15 cellular contexts compared by ENCODE assay signal in genomic region chr18:26617151-26617554, GRCh38.
DNase-seq lines count a peak whose midpoint lies in the region; ATAC-seq and TF ChIP-seq lines count a peak whose summit lies in the region.
"Had no signal": no experiment of that assay in that cellular context is flagged by ENCODE, and none has a peak within 500 bp of the region (broad histone marks: within the 10 kb centered on the region; RNA-seq: fewer than 3 reads in every experiment).

No MANE protein-coding gene starts in this region.

- no peak for TF ChIP-seq CTCF in AG04449 (IDR thresholded peaks at IDR 0.05; ENCODE audit: insufficient read depth, low read length, missing control alignments)
- TF ChIP-seq CTCF in brain microvascular endothelial cell (IDR thresholded peaks at IDR 0.05; ENCODE audit: low read depth, low read length, missing control alignments) = no peak
- no peak for TF ChIP-seq CTCF in kidney epithelial cell (IDR thresholded peaks at IDR 0.05; ENCODE audit: insufficient read depth, low read length, poor library complexity, severe bottlenecking)
- no peak for TF ChIP-seq CTCF in esophagus muscularis mucosa (IDR thresholded peaks at IDR 0.05)

- in situ Hi-C loops in brain microvascular endothelial cell (cut with HindIII; ENCODE audit: low pct_ligation_motif_present, low sequenced_read_pairs) = no loop called here

- no peak for TF ChIP-seq EP300 in esophagus muscularis mucosa (IDR thresholded peaks at IDR 0.05)

- no peak for ATAC-seq in left lobe of liver
- ATAC-seq in HG03196 (IDR thresholded peaks at IDR 0.05; ENCODE audit: unreplicated experiment) = no peak
- ATAC-seq in GM19035 (IDR thresholded peaks at IDR 0.05; ENCODE audit: unreplicated experiment) = no peak
- ATAC-seq: gastroesophageal sphincter had no signal

- H3K27ac ChIP-seq in brain microvascular endothelial cell = peak overlapping the region; percentile 89
- H3K27ac ChIP-seq in esophagus muscularis mucosa (replicated peaks in 1 of 4) = no peak overlapping the region
- H3K27ac ChIP-seq: BLaER1, gastroesophageal sphincter had no signal

- DNase-seq in AG04449 (ENCODE audit: low read depth, low spot score) (peak; percentile 84), HS-5 (ENCODE audit: low read depth) (peak; percentile 78), brain microvascular endothelial cell (peak; percentile 98), kidney epithelial cell (ENCODE audit: low read depth) (peak; percentile 56), left lobe of liver (ENCODE audit: low spot score) (no peak), esophagus muscularis mucosa (ENCODE audit: extremely low spot score) (no peak)
- DNase-seq: anterior cingulate cortex; KG1; NCI-H446; stimulated activated CD4-positive, alpha-beta T cell treated with anti-CD3 and anti-CD28 coated beads, Interleukin-15, amount 100 ng/mL, for 24 hours; stimulated activated naive CD4-positive, alpha-beta T cell had no signal

- no peaks in the 10 kb centered on the region for H3K27me3 ChIP-seq in brain microvascular endothelial cell (replicated peaks)
- no peaks in the 10 kb centered on the region for H3K27me3 ChIP-seq in kidney epithelial cell (ENCODE audit: control insufficient read depth, insufficient read depth, low read length)
- no peaks in the 10 kb centered on the region for H3K27me3 ChIP-seq in esophagus muscularis mucosa
- H3K27me3 ChIP-seq: BLaER1, gastroesophageal sphincter had no signal

- no peaks in the 10 kb centered on the region for H3K9me3 ChIP-seq in esophagus muscularis mucosa
- H3K9me3 ChIP-seq: gastroesophageal sphincter had no signal

- H3K4me1 ChIP-seq in esophagus muscularis mucosa = peaks cover 0 to 13% (median 2%) of the 10 kb centered on the region in 4 donors

- WGBS in esophagus muscularis mucosa = 47% methylated on average over 3 of the region's 3 CpGs

- H3K36me3 ChIP-seq in brain microvascular endothelial cell (replicated peaks) (no peaks in the 10 kb centered on the region), kidney epithelial cell (ENCODE audit: control insufficient read depth, insufficient read depth, low read length) (no peaks in the 10 kb centered on the region), esophagus muscularis mucosa (no peaks in the 10 kb centered on the region)
- H3K36me3 ChIP-seq: BLaER1, gastroesophageal sphincter had no signal

- CTCF ChIA-PET in AG04449 (lab: Yijun Ruan, JAX) = no interaction called here

- H3K4me3 ChIP-seq in AG04449 (ENCODE audit: low read depth, low read length) (no peak overlapping the region), brain microvascular endothelial cell (ENCODE audit: low read depth, low read length) (no peak overlapping the region), kidney epithelial cell (ENCODE audit: low read depth, low read length) (no peak overlapping the region), esophagus muscularis mucosa (no peak overlapping the region)
- H3K4me3 ChIP-seq: BLaER1, gastroesophageal sphincter had no signal

- TF ChIP-seq POLR2A in esophagus muscularis mucosa (IDR thresholded peaks at IDR 0.05; ENCODE audit: low read depth) = no peak

- POLR2A ChIA-PET in AG04449 (lab: Yijun Ruan, JAX) = no interaction called here

- intact Hi-C loops in esophagus muscularis mucosa (cut with DNase I) = no loop called here

Comparison
In these comparisons a context has a peak if more than half of its experiments do, and no peak if none do; other contexts are left out.
1. DNase-seq: peak in AG04449 (single experiment), HS-5 (single experiment), brain microvascular endothelial cell (single experiment) and kidney epithelial cell (single experiment); none in left lobe of liver (single experiment) and esophagus muscularis mucosa (single experiment).